17 cellular contexts compared by ENCODE assay signal in genomic region chr1:2115922-2116341, GRCh38.
A peak's percentile ranks its signal among the peaks of the same experiment; 100 is the strongest.
DNase-seq lines count a peak whose midpoint lies in the region; ATAC-seq, FAIRE-seq and TF ChIP-seq lines count a peak whose summit lies in the region.
"Had no signal": no experiment of that assay in that cellular context is flagged by ENCODE, and none has a peak within 500 bp of the region (broad histone marks: within the 10 kb centered on the region; RNA-seq: fewer than 3 reads in every experiment).

No MANE protein-coding gene starts in this region.

- no peak overlapping the region for H4K5ac ChIP-seq in H9 (ENCODE audit: insufficient read length, low read depth, low read length)

- peak overlapping the region in 2 of 3 experiments; percentile 37 to 93; a peak in 2 of 7 replicates for H3K27ac Mint-ChIP-seq in H9
- H3K27ac Mint-ChIP-seq in effector memory CD8-positive, alpha-beta T cell: no peak overlapping the region
- H3K27ac Mint-ChIP-seq: activated CD8-positive, alpha-beta T cell treated with anti-CD3 and anti-CD28 coated beads, Interleukin-2, amount 10 ng/mL, durations not matched to agents 7 days and 5 days; CD4-positive, alpha-beta T cell had no signal

- H4K20me1 ChIP-seq in H9 (ENCODE audit: control insufficient read depth, insufficient read depth, insufficient read length) (no peaks in the 10 kb centered on the region), smooth muscle cell (ENCODE audit: low read depth) (no peaks in the 10 kb centered on the region)

- no peak overlapping the region for H4K91ac ChIP-seq in H9 (ENCODE audit: insufficient read length, low read depth, low read length)

- no CpG with 5 or more reads among the region's 19 CpGs for WGBS in H9 (ENCODE audit: extremely low coverage, insufficient read length, low lambda C conversion rate)
- WGBS in smooth muscle cell (ENCODE audit: low lambda C conversion rate): 11% methylated on average over 19 of the region's 19 CpGs
- 51 to 86% methylated on average over 7 to 19 of the region's 19 CpGs for WGBS in testis, 2 donors

- in situ Hi-C loops in brain microvascular endothelial cell (cut with HindIII; ENCODE audit: low pct_ligation_motif_present, low sequenced_read_pairs): no loop called here

- DNase-seq in H9 (peak; percentile 81), brain microvascular endothelial cell (peak; percentile 28), iPS-NIHi11 (ENCODE audit: low spot score) (peak; percentile 60), smooth muscle cell (lab: John Stamatoyannopoulos, UW; ENCODE audit: unreplicated experiment) (peak; percentile 16), H54 (ENCODE audit: insufficient read length, low spot score) (no peak), testis (no peak)
- no peak for DNase-seq in activated T-cell treated with anti-CD3 and anti-CD28 coated beads, Interleukin-2, amount 50 U/mL, for 48 hours
- no peak for DNase-seq in effector memory CD8-positive, alpha-beta T cell
- DNase-seq: CD4-positive, alpha-beta T cell; DND-41; gastrocnemius medialis; NCI-H187 treated with DMSO at 0.1 percent for 48 hours; NCI-H524; SK-N-SH had no signal

- H3K79me2 ChIP-seq in H9 (ENCODE audit: insufficient read depth, low read length) (no peaks in the 10 kb centered on the region), smooth muscle cell (ENCODE audit: low read depth) (no peaks in the 10 kb centered on the region)

- H3K36me3 Mint-ChIP-seq in H9 (ENCODE audit: insufficient read depth in 1 of 3, low read depth in 3 of 3): peaks cover 11 to 31% (median 16%) of the 10 kb centered on the region in 3 experiments
- no peaks in the 10 kb centered on the region for H3K36me3 Mint-ChIP-seq in effector memory CD8-positive, alpha-beta T cell (ENCODE audit: insufficient read depth)

- no peak overlapping the region for H2BK20ac ChIP-seq in H9 (ENCODE audit: low read depth, low read length, poor library complexity, severe bottlenecking)

- H3K4me3 Mint-ChIP-seq in H9: peak overlapping the region; percentile 42 to 74
- H3K4me3 Mint-ChIP-seq in effector memory CD8-positive, alpha-beta T cell: peak overlapping the region in 1 of 2 donors; percentile 25
- H3K4me3 Mint-ChIP-seq: activated CD8-positive, alpha-beta T cell treated with anti-CD3 and anti-CD28 coated beads, Interleukin-2, amount 10 ng/mL, durations not matched to agents 7 days and 5 days; CD4-positive, alpha-beta T cell had no signal

- H2AK5ac ChIP-seq in H9 (ENCODE audit: insufficient read length, low read length): no peak overlapping the region

- no peak overlapping the region for H3K23ac ChIP-seq in H9 (ENCODE audit: insufficient read length, low read depth, low read length)

- no peak for FAIRE-seq in H54 (lab: Jason Lieb, UNC)
- FAIRE-seq: endometrium, GM12891 had no signal

- H3K9me3 Mint-ChIP-seq in H9: peaks cover 6 to 16% of the 10 kb centered on the region in 2 experiments
- H3K9me3 Mint-ChIP-seq in effector memory CD8-positive, alpha-beta T cell: no peaks in the 10 kb centered on the region

- TF ChIP-seq POLR2A in H54 (IDR thresholded peaks at IDR 0.05; ENCODE audit: low read depth, low read length) (no peak), testis (IDR thresholded peaks at IDR 0.05) (no peak)

- H3K79me1 ChIP-seq in H9 (ENCODE audit: insufficient read depth, low read depth, low read length, poor library complexity, severe bottlenecking): no peaks in the 10 kb centered on the region

- ATAC-seq in effector memory CD8-positive, alpha-beta T cell (replicated peaks): no peak
- ATAC-seq: gastrocnemius medialis had no signal

- H3K56ac ChIP-seq in H9 (ENCODE audit: insufficient read length, low read depth, low read length): no peak overlapping the region

- H4K8ac ChIP-seq in H9 (replicated peaks; ENCODE audit: insufficient read length, low read depth, low read length): no peak overlapping the region

- no peaks in the 10 kb centered on the region; the same call in none of the 2 replicates for H3K27me3 Mint-ChIP-seq in H9 (ENCODE audit: low read depth)
- H3K27me3 Mint-ChIP-seq in effector memory CD8-positive, alpha-beta T cell: no peaks in the 10 kb centered on the region
- H3K27me3 Mint-ChIP-seq: CD4-positive, alpha-beta T cell had no signal

- H2BK15ac ChIP-seq in H9 (ENCODE audit: low read depth, low read length): no peak overlapping the region

- no peak overlapping the region for H3K9ac ChIP-seq in H9 (ENCODE audit: extremely low read depth, insufficient read length, low read length)
- peak overlapping the region; percentile 32 for H3K9ac ChIP-seq in smooth muscle cell (ENCODE audit: low read depth)
- H3K9ac ChIP-seq: SK-N-SH had no signal

- H2BK120ac ChIP-seq in H9 (ENCODE audit: low read depth, low read length, poor library complexity, severe bottlenecking): no peak overlapping the region

- H2AFZ ChIP-seq in H9 (ENCODE audit: low read length): no peak overlapping the region
- peak overlapping the region; percentile 54 for H2AFZ ChIP-seq in smooth muscle cell (ENCODE audit: low read depth)

- no peaks in the 10 kb centered on the region for H3K36me3 ChIP-seq in brain microvascular endothelial cell (replicated peaks)
- no peaks in the 10 kb centered on the region for H3K36me3 ChIP-seq in smooth muscle cell (ENCODE audit: low read depth)
- no peaks in the 10 kb centered on the region for H3K36me3 ChIP-seq in testis (ENCODE audit: low read depth, missing control alignments)
- H3K36me3 ChIP-seq: gastrocnemius medialis had no signal

- H3K4me3 ChIP-seq in brain microvascular endothelial cell (ENCODE audit: low read depth, low read length) (no peak overlapping the region), smooth muscle cell (peak overlapping the region; percentile 29), testis (no peak overlapping the region)
- H3K4me3 ChIP-seq: gastrocnemius medialis had no signal

- H3K27me3 ChIP-seq in H9 (ENCODE audit: insufficient read depth, low read length): no peaks in the 10 kb centered on the region
- H3K27me3 ChIP-seq in brain microvascular endothelial cell (replicated peaks): peaks cover 7% of the 10 kb centered on the region
- H3K27me3 ChIP-seq in smooth muscle cell (ENCODE audit: low read depth): no peaks in the 10 kb centered on the region
- H3K27me3 ChIP-seq in testis: no peaks in the 10 kb centered on the region

- TF ChIP-seq CTCF in H9 (conservative IDR thresholded peaks at IDR 0.05): no peak
- no peak for TF ChIP-seq CTCF in brain microvascular endothelial cell (IDR thresholded peaks at IDR 0.05; ENCODE audit: low read depth, low read length, missing control alignments)
- TF ChIP-seq CTCF in smooth muscle cell (IDR thresholded peaks at IDR 0.05; ENCODE audit: borderline replicate concordance, insufficient read depth, poor library complexity, severe bottlenecking): no peak
- no peak for TF ChIP-seq CTCF in testis (IDR thresholded peaks at IDR 0.05)

- H3K4me2 ChIP-seq in H9 (ENCODE audit: insufficient read depth, insufficient read length, low read length): peak overlapping the region; percentile 40
- peak overlapping the region; percentile 67 for H3K4me2 ChIP-seq in smooth muscle cell
- H3K4me2 ChIP-seq: SK-N-SH had no signal

- H3T11ph ChIP-seq in H9 (ENCODE audit: low read length): no peak overlapping the region

- peaks cover 3% of the 10 kb centered on the region for H3K23me2 ChIP-seq in H9 (ENCODE audit: insufficient read length, low read depth, low read length, poor library complexity, severe bottlenecking)

- H3K9me3 ChIP-seq in H9 (ENCODE audit: control insufficient read depth, low read depth, low read length): no peaks in the 10 kb centered on the region
- no peaks in the 10 kb centered on the region for H3K9me3 ChIP-seq in smooth muscle cell (replicated peaks; ENCODE audit: low read depth)
- H3K9me3 ChIP-seq in testis: no peaks in the 10 kb centered on the region
- H3K9me3 ChIP-seq: gastrocnemius medialis had no signal

- H3F3A ChIP-seq in smooth muscle cell (ENCODE audit: low read depth): no peaks in the 10 kb centered on the region

- no peak overlapping the region for H2BK12ac ChIP-seq in H9 (ENCODE audit: insufficient read length, low read depth, low read length)

- peak overlapping the region; percentile 32; the same call in 1 of the 2 replicates for H3K14ac ChIP-seq in H9 (ENCODE audit: insufficient read depth, low read length)

- H3K4ac ChIP-seq in H9 (ENCODE audit: low read depth, low read length): no peak overlapping the region

- H3K18ac ChIP-seq in H9 (ENCODE audit: insufficient read length, low read depth, low read length): no peak overlapping the region

- peaks cover 29 to 30% of the 10 kb centered on the region in 2 experiments for H3K4me1 Mint-ChIP-seq in H9
- peaks cover 10 to 12% of the 10 kb centered on the region in 2 donors for H3K4me1 Mint-ChIP-seq in effector memory CD8-positive, alpha-beta T cell (ENCODE audit: low read depth in 2 of 2)

- H3K4me1 ChIP-seq in H9 (ENCODE audit: insufficient read depth, low read length): no peaks in the 10 kb centered on the region; the same call in 1 of the 2 replicates
- H3K4me1 ChIP-seq in smooth muscle cell (ENCODE audit: low read depth): peaks cover 12% of the 10 kb centered on the region
- H3K4me1 ChIP-seq in testis: no peaks in the 10 kb centered on the region
- H3K4me1 ChIP-seq: gastrocnemius medialis had no signal

- intact Hi-C loops in testis (cut with DNase I; ENCODE audit: low total_unique reads): no loop called here

- no peak overlapping the region for H2BK5ac ChIP-seq in H9 (ENCODE audit: insufficient read length, low read length)

- H3K27ac ChIP-seq in H9 (ENCODE audit: insufficient read length, low read depth, low read length): no peak overlapping the region
- H3K27ac ChIP-seq in brain microvascular endothelial cell: no peak overlapping the region
- peak overlapping the region; percentile 16 for H3K27ac ChIP-seq in smooth muscle cell (ENCODE audit: low read depth)
- H3K27ac ChIP-seq in testis: no peak overlapping the region
- H3K27ac ChIP-seq: gastrocnemius medialis had no signal

Comparison
In these comparisons a context has a peak if more than half of its experiments do, and no peak if none do; other contexts are left out.
1. DNase-seq: peak in H9 (single experiment), brain microvascular endothelial cell (single experiment), iPS-NIHi11 (single experiment) and smooth muscle cell (single experiment); none in H54 (single experiment), testis (single experiment), activated T-cell treated with anti-CD3 and anti-CD28 coated beads, Interleukin-2, amount 50 U/mL, for 48 hours (0 of 2) and effector memory CD8-positive, alpha-beta T cell (0 of 3).
2. H3K27ac Mint-ChIP-seq: peak in H9 (2 of 3); none in effector memory CD8-positive, alpha-beta T cell (0 of 2).